In genomic region chr12:57229041-57229633, GRCh38 we compare ENCODE assay signal across 8 cellular contexts. TPM values are rescaled to one million over a fixed set of nuclear protein-coding genes. Genes with fewer than 3 reads are reported as not detected.
A peak's percentile ranks its signal among the peaks of the same experiment; 100 is the strongest.
DNase-seq lines count a peak whose midpoint lies in the region; ATAC-seq and TF ChIP-seq lines count a peak whose summit lies in the region.

No MANE protein-coding gene starts in this region.

- peaks cover 45% of the 10 kb centered on the region for H3K36me3 Mint-ChIP-seq in activated CD8-positive, alpha-beta T cell treated with anti-CD3 and anti-CD28 coated beads, Interleukin-2, amount 10 ng/mL, durations not matched to agents 7 days and 5 days (ENCODE audit: low read depth)

- H3K4me3 Mint-ChIP-seq in activated CD8-positive, alpha-beta T cell treated with anti-CD3 and anti-CD28 coated beads, Interleukin-2, amount 10 ng/mL, durations not matched to agents 7 days and 5 days: peak overlapping the region; percentile 98

- peaks cover 0 to 60% of the 10 kb centered on the region in 2 donors for H3K4me1 ChIP-seq in left lung
- peaks cover 0 to 6% of the 10 kb centered on the region in 2 donors for H3K4me1 ChIP-seq in uterus

- H3K27me3 ChIP-seq in left lung (peaks cover 31 to 37% of the 10 kb centered on the region in 2 donors), uterus (peaks cover 0 to 5% of the 10 kb centered on the region in 2 donors)

- peaks cover 66% of the 10 kb centered on the region for H3K4me1 Mint-ChIP-seq in activated CD8-positive, alpha-beta T cell treated with anti-CD3 and anti-CD28 coated beads, Interleukin-2, amount 10 ng/mL, durations not matched to agents 7 days and 5 days (ENCODE audit: low read depth)

- H3K9me3 Mint-ChIP-seq in activated CD8-positive, alpha-beta T cell treated with anti-CD3 and anti-CD28 coated beads, Interleukin-2, amount 10 ng/mL, durations not matched to agents 7 days and 5 days (ENCODE audit: insufficient read depth): no peaks in the 10 kb centered on the region

- H3K27ac ChIP-seq in left lung (peak overlapping the region; percentile 72 to 82), uterus (peak overlapping the region in 1 of 2 donors; percentile 65)

- intact Hi-C loops in left lung (cut with DNase I): no loop called here
- intact Hi-C loops in uterus (cut with DNase I; ENCODE audit: low total_unique reads): no loop called here

- CTCF ChIA-PET in activated CD8-positive, alpha-beta T cell treated with anti-CD3 and anti-CD28 coated beads, Interleukin-2, amount 10 ng/mL, durations not matched to agents 7 days and 5 days (lab: Charles Lee): interaction anchor here (0.9 to 13.5 kb wide), 14 partner anchors 12 to 870 kb away, joined by 3 to 389 read pairs (median 5); partner anchors contain the start of genes GLI1, INHBE, STAT2 and STAT6

- H3K9me3 ChIP-seq in left lung: no peaks in the 10 kb centered on the region
- no peaks in the 10 kb centered on the region for H3K9me3 ChIP-seq in uterus

- peak overlapping the region; percentile 94 for H3K27ac Mint-ChIP-seq in activated CD8-positive, alpha-beta T cell treated with anti-CD3 and anti-CD28 coated beads, Interleukin-2, amount 10 ng/mL, durations not matched to agents 7 days and 5 days

- peak; percentile 6 for ATAC-seq in GM18511 (IDR thresholded peaks at IDR 0.05; ENCODE audit: unreplicated experiment)
- peak; percentile 7 for ATAC-seq in HG03354 (IDR thresholded peaks at IDR 0.05; ENCODE audit: poor library complexity, severe bottlenecking, unreplicated experiment)
- peak; percentile 34 for ATAC-seq in activated CD8-positive, alpha-beta T cell treated with anti-CD3 and anti-CD28 coated beads, Interleukin-2, amount 10 ng/mL, durations not matched to agents 7 days and 5 days
- no peak for ATAC-seq in left lung
- no peak for ATAC-seq in HG03045 (IDR thresholded peaks at IDR 0.05; ENCODE audit: unreplicated experiment)
- no peak for ATAC-seq in GM21515 (IDR thresholded peaks at IDR 0.05; ENCODE audit: unreplicated experiment)

- H3K27me3 Mint-ChIP-seq in activated CD8-positive, alpha-beta T cell treated with anti-CD3 and anti-CD28 coated beads, Interleukin-2, amount 10 ng/mL, durations not matched to agents 7 days and 5 days (ENCODE audit: low read depth): peaks cover 26% of the 10 kb centered on the region

- POLR2A ChIA-PET in activated CD8-positive, alpha-beta T cell treated with anti-CD3 and anti-CD28 coated beads, Interleukin-2, amount 10 ng/mL, durations not matched to agents 7 days and 5 days (lab: Charles Lee): interaction anchor here (0.8 to 2.0 kb wide), 6 partner anchors 9 to 230 kb away, joined by 3 to 13 read pairs (median 6); no protein-coding TSS in a partner anchor

- H3K36me3 ChIP-seq in left lung (peaks cover 0 to 31% of the 10 kb centered on the region in 2 donors), uterus (no peaks in the 10 kb centered on the region)

- TF ChIP-seq CTCF in left lung (IDR thresholded peaks at IDR 0.05) (peak; percentile 18 to 37), uterus (IDR thresholded peaks at IDR 0.05) (peak in 3 of 4 experiments; percentile 17 to 31 (median 17))

- H3K4me3 ChIP-seq in left lung (peak overlapping the region; percentile 56 to 72), uterus (peak overlapping the region; percentile 48 to 63)

- DNase-seq in activated CD8-positive, alpha-beta T cell treated with anti-CD3 and anti-CD28 coated beads, Interleukin-2, amount 10 ng/mL, durations not matched to agents 7 days and 5 days: peak; percentile 60
- DNase-seq in left lung: no peak
- DNase-seq in uterus: no peak
- no peak for DNase-seq in NAMALWA (ENCODE audit: low spot score)

- TF ChIP-seq POLR2A in uterus (IDR thresholded peaks at IDR 0.05): no peak

RNA-seq across cellular contexts. Expression of gene SHMT2, which starts 0.4 kb away (rescaled TPM):
- total RNA-seq in activated CD8-positive, alpha-beta T cell treated with anti-CD3 and anti-CD28 coated beads, Interleukin-2, amount 10 ng/mL, durations not matched to agents 7 days and 5 days: 100 to 1,000 TPM; 194 to 208 TPM
- total RNA-seq in left lung (100 to 1,000 TPM in 1 of 2 donors, 10 to 100 TPM in 1; 64.7 to 116 TPM), uterus (100 to 1,000 TPM in 1 of 4 donors, 10 to 100 TPM in 3; 12.4 to 128 (median 35.3) TPM)

RNA-seq across cellular contexts. Expression of gene NXPH4, which starts 12.5 kb away (rescaled TPM):
- under 1 TPM; 0.39 to 0.40 TPM for total RNA-seq in activated CD8-positive, alpha-beta T cell treated with anti-CD3 and anti-CD28 coated beads, Interleukin-2, amount 10 ng/mL, durations not matched to agents 7 days and 5 days
- 1 to 10 TPM in 1 of 2 donors, under 1 TPM in 1; 0.93 to 1.0 TPM for total RNA-seq in left lung
- 1 to 10 TPM in 1 of 4 donors, not detected in 3; 6.3 TPM for total RNA-seq in uterus

RNA-seq across cellular contexts. Expression of gene STAC3, which starts 21.9 kb away (rescaled TPM):
- total RNA-seq in activated CD8-positive, alpha-beta T cell treated with anti-CD3 and anti-CD28 coated beads, Interleukin-2, amount 10 ng/mL, durations not matched to agents 7 days and 5 days: 1 to 10 TPM; 7.5 to 9.9 TPM
- 1 to 10 TPM; 3.4 to 5.0 TPM for total RNA-seq in left lung
- 1 to 10 TPM in 2 of 4 donors, not detected in 2; 1.0 to 2.8 TPM for total RNA-seq in uterus

Comparison
In these comparisons a context has a peak if more than half of its experiments do, and no peak if none do; other contexts are left out.
1. ATAC-seq: peak in GM18511 (single experiment), HG03354 (single experiment) and activated CD8-positive, alpha-beta T cell treated with anti-CD3 and anti-CD28 coated beads, Interleukin-2, amount 10 ng/mL, durations not matched to agents 7 days and 5 days (single experiment); none in left lung (single experiment), HG03045 (single experiment) and GM21515 (single experiment).